8 cellular contexts compared by ENCODE assay signal in the genomic region with DNA sequence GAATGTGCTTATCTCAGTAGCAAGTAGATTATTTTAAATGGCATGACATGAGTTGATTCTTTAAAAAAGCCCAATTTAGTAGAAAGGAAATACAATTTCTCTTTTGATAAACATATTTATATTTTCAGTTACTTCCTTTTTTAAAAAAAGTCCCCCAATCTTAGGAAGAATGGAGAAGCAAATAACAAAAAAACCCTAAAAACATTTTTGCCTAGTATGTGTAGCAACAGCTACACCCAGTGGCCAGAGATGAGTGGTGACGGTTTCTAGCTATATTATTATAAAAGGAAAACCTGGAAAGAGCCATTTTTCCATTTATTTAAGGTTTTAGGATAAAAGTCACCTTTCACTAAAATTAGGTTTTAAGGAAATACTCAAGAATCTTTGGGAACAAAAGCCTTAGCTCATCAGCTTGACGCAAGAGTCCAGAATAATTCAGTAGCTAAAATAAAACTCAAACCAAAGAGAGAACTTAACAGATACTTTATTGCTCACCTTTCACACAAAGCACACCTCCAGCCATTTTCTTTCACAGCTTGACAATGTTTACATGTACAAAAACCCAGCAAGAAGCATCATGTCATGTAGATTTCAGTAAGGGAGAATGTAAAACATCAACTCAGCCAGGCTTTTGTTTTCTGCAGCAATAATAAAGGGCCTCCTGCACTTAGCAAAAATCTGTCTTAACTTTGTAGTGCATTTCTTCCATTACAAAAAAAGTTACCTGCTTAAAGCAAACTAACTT. TPM values are rescaled to one million over a fixed set of nuclear protein-coding genes. Genes with fewer than 3 reads are reported as not detected.
DNase-seq lines count a peak whose midpoint lies in the region; ATAC-seq and TF ChIP-seq lines count a peak whose summit lies in the region.

No MANE protein-coding gene starts in this region.

- peak; percentile 54 for ATAC-seq in left colon

- H3K27ac Mint-ChIP-seq in activated naive CD4-positive, alpha-beta T cell treated with anti-CD3 and anti-CD28 coated beads for 36 hours: no peak overlapping the region

- H3K36me3 ChIP-seq in HEK293 (ENCODE audit: control insufficient read depth in 2 of 2, insufficient read depth in 1 of 2, low read length in 2 of 2) (peaks cover 25 to 44% of the 10 kb centered on the region in 2 experiments; a peak in 2 of 3 replicates), breast epithelium (peaks cover 4% of the 10 kb centered on the region), uterus (no peaks in the 10 kb centered on the region)

- H3K4me3 Mint-ChIP-seq in activated naive CD4-positive, alpha-beta T cell treated with anti-CD3 and anti-CD28 coated beads for 36 hours: no peak overlapping the region

- H3K27me3 ChIP-seq in breast epithelium (no peaks in the 10 kb centered on the region), uterus (no peaks in the 10 kb centered on the region)

- no peak for TF ChIP-seq POLR2A in breast epithelium (IDR thresholded peaks at IDR 0.05)
- TF ChIP-seq POLR2A in uterus (IDR thresholded peaks at IDR 0.05): no peak

- peaks cover 10% of the 10 kb centered on the region for H3K4me1 Mint-ChIP-seq in activated naive CD4-positive, alpha-beta T cell treated with anti-CD3 and anti-CD28 coated beads for 36 hours (ENCODE audit: low read depth)

- H3K4me1 ChIP-seq in HEK293 (ENCODE audit: control insufficient read depth, insufficient read depth, low read length) (no peaks in the 10 kb centered on the region), breast epithelium (no peaks in the 10 kb centered on the region), uterus (no peaks in the 10 kb centered on the region)

- H3K9me3 Mint-ChIP-seq in activated naive CD4-positive, alpha-beta T cell treated with anti-CD3 and anti-CD28 coated beads for 36 hours: no peaks in the 10 kb centered on the region

- H3K9me3 ChIP-seq in HEK293 (ENCODE audit: control insufficient read depth, insufficient read depth, low read depth, low read length) (no peaks in the 10 kb centered on the region), breast epithelium (no peaks in the 10 kb centered on the region), uterus (no peaks in the 10 kb centered on the region)

- H3K27me3 Mint-ChIP-seq in activated naive CD4-positive, alpha-beta T cell treated with anti-CD3 and anti-CD28 coated beads for 36 hours (ENCODE audit: low read depth): no peaks in the 10 kb centered on the region

- H3K4me3 ChIP-seq in HEK293 (ENCODE audit: low read depth, low read length) (no peak overlapping the region), breast epithelium (no peak overlapping the region), uterus (no peak overlapping the region)

- DNase-seq in activated naive CD4-positive, alpha-beta T cell treated with anti-CD3 and anti-CD28 coated beads for 36 hours: peak; percentile 37
- DNase-seq in activated naive CD4-positive, alpha-beta T cell treated with anti-CD3 and anti-CD28 coated beads, Interleukin-2, amount 50 U/mL, for 16 hours: no peak
- DNase-seq in NCI-H69 (lab: John Stamatoyannopoulos, UW) (peak; percentile 14), breast epithelium (ENCODE audit: low spot score in 2 of 2) (no peak), left colon (peak in 1 of 2 donors; percentile 25), uterus (no peak), NCI-H526 treated with DMSO at 0.1 percent for 48 hours (lab: John Stamatoyannopoulos, UW) (no peak)

- peaks cover 16% of the 10 kb centered on the region for H3K36me3 Mint-ChIP-seq in activated naive CD4-positive, alpha-beta T cell treated with anti-CD3 and anti-CD28 coated beads for 36 hours (ENCODE audit: low read depth)

- CTCF ChIA-PET in activated naive CD4-positive, alpha-beta T cell treated with anti-CD3 and anti-CD28 coated beads for 36 hours (lab: Charles Lee): interaction anchor here (0.6 to 3.1 kb wide), 21 partner anchors 9 to 550 kb away, joined by 3 to 19 read pairs (median 4); a partner anchor contains a TSS
- CTCF ChIA-PET in HEK293 (lab: Yijun Ruan, JAX): interaction anchor here (0.5 to 2.5 kb wide), 41 partner anchors 8 to 1013 kb away, joined by 3 to 21 read pairs (median 4); a partner anchor contains a TSS

- POLR2A ChIA-PET in HEK293 (lab: Yijun Ruan, JAX): interaction anchor here (0.7 to 0.8 kb wide), 2 partner anchors 16 to 108 kb away, joined by 3 to 4 read pairs; a partner anchor contains a TSS

- TF ChIP-seq CTCF in HEK293 (tag by site-specific recombination; IDR thresholded peaks at IDR 0.05) (peak; percentile 31; the same call in 1 of the 2 replicates), breast epithelium (IDR thresholded peaks at IDR 0.05) (peak; percentile 38 to 81 (median 74)), uterus (IDR thresholded peaks at IDR 0.05) (peak; percentile 81 to 86 (median 84))

- intact Hi-C loops in activated naive CD4-positive, alpha-beta T cell treated with anti-CD3 and anti-CD28 coated beads for 36 hours (cut with micrococcal nuclease): loop anchor here (1.0 to 10.0 kb wide), 7 partner anchors 108 to 1031 kb away; a partner anchor contains a TSS
- intact Hi-C loops in breast epithelium (cut with DNase I; ENCODE audit: low total_unique reads) (no loop called here), left colon (cut with DNase I, micrococcal nuclease) (loop anchor here in 1 of 2 donors (10.0 kb wide), 1 partner anchor 809 kb away; no protein-coding TSS in a partner anchor), uterus (cut with DNase I; ENCODE audit: low total_unique reads) (loop anchor here (10.0 kb wide), 1 partner anchor 549 kb away; no protein-coding TSS in a partner anchor)

- H3K27ac ChIP-seq in HEK293 (ENCODE audit: extremely low read depth, low read depth, low read length) (no peak overlapping the region), breast epithelium (no peak overlapping the region), uterus (peak overlapping the region in 1 of 2 donors; percentile 25)

TF ChIP-seq in HEK293, 187 proteins besides CTCF, POLR2A, EP300 and RAD21 (continues in another document):
- TF ChIP-seq ZSCAN23 (tag by site-specific recombination; IDR thresholded peaks at IDR 0.05) (no peak), ZNF629 (tag by site-specific recombination; IDR thresholded peaks at IDR 0.05) (no peak), ZNF843 (tag by site-specific recombination; IDR thresholded peaks at IDR 0.05) (no peak), ZNF175 (tag by site-specific recombination; IDR thresholded peaks at IDR 0.05) (no peak), ZNF654 (tag by site-specific recombination; IDR thresholded peaks at IDR 0.05; ENCODE audit: low read depth) (peak; percentile 79)
- TF ChIP-seq, protein P1, sequence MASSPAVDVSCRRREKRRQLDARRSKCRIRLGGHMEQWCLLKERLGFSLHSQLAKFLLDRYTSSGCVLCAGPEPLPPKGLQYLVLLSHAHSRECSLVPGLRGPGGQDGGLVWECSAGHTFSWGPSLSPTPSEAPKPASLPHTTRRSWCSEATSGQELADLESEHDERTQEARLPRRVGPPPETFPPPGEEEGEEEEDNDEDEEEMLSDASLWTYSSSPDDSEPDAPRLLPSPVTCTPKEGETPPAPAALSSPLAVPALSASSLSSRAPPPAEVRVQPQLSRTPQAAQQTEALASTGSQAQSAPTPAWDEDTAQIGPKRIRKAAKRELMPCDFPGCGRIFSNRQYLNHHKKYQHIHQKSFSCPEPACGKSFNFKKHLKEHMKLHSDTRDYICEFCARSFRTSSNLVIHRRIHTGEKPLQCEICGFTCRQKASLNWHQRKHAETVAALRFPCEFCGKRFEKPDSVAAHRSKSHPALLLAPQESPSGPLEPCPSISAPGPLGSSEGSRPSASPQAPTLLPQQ (tag by site-specific recombination; IDR thresholded peaks at IDR 0.05): no peak
- TF ChIP-seq, protein P2, sequence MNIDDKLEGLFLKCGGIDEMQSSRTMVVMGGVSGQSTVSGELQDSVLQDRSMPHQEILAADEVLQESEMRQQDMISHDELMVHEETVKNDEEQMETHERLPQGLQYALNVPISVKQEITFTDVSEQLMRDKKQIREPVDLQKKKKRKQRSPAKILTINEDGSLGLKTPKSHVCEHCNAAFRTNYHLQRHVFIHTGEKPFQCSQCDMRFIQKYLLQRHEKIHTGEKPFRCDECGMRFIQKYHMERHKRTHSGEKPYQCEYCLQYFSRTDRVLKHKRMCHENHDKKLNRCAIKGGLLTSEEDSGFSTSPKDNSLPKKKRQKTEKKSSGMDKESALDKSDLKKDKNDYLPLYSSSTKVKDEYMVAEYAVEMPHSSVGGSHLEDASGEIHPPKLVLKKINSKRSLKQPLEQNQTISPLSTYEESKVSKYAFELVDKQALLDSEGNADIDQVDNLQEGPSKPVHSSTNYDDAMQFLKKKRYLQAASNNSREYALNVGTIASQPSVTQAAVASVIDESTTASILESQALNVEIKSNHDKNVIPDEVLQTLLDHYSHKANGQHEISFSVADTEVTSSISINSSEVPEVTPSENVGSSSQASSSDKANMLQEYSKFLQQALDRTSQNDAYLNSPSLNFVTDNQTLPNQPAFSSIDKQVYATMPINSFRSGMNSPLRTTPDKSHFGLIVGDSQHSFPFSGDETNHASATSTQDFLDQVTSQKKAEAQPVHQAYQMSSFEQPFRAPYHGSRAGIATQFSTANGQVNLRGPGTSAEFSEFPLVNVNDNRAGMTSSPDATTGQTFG (tag by site-specific recombination; IDR thresholded peaks at IDR 0.05; ENCODE audit: borderline replicate concordance): no peak
- TF ChIP-seq, protein P3, sequence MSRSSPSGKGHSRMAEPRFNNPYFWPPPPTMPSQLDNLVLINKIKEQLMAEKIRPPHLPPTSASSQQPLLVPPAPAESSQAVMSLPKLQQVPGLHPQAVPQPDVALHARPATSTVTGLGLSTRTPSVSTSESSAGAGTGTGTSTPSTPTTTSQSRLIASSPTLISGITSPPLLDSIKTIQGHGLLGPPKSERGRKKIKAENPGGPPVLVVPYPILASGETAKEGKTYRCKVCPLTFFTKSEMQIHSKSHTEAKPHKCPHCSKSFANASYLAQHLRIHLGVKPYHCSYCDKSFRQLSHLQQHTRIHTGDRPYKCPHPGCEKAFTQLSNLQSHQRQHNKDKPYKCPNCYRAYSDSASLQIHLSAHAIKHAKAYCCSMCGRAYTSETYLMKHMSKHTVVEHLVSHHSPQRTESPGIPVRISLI (tag by site-specific recombination; IDR thresholded peaks at IDR 0.05): 0 out of 2 replicates have a peak, but pooled peaks have one; percentile 50
- TF ChIP-seq, protein P4, sequence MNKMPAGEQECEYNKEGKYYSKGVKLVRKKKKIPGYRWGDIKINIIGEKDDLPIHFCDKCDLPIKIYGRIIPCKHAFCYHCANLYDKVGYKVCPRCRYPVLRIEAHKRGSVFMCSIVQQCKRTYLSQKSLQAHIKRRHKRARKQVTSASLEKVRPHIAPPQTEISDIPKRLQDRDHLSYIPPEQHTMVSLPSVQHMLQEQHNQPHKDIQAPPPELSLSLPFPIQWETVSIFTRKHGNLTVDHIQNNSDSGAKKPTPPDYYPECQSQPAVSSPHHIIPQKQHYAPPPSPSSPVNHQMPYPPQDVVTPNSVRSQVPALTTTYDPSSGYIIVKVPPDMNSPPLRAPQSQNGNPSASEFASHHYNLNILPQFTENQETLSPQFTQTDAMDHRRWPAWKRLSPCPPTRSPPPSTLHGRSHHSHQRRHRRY (tag by site-specific recombination; IDR thresholded peaks at IDR 0.05): no peak

RNA-seq across cellular contexts. Expression of a gene that starts 15.7 kb away (rescaled TPM):
- total RNA-seq in activated naive CD4-positive, alpha-beta T cell treated with anti-CD3 and anti-CD28 coated beads for 36 hours: 10 to 100 TPM; 45.4 to 46.1 TPM
- total RNA-seq in breast epithelium (100 to 1,000 TPM in 1 of 3 donors, 10 to 100 TPM in 2; 21.7 to 117 (median 31.8) TPM), left colon (10 to 100 TPM; 28.6 to 38.0 TPM), uterus (1,000 to 10,000 TPM in 1 of 4 donors, 100 to 1,000 TPM in 1, 10 to 100 TPM in 2; 19.7 to 2,496 (median 73.0) TPM)

Comparison
In these comparisons a context has a peak if more than half of its experiments do, and no peak if none do; other contexts are left out.
1. DNase-seq: peak in activated naive CD4-positive, alpha-beta T cell treated with anti-CD3 and anti-CD28 coated beads for 36 hours (single experiment) and NCI-H69 (single experiment); none in activated naive CD4-positive, alpha-beta T cell treated with anti-CD3 and anti-CD28 coated beads, Interleukin-2, amount 50 U/mL, for 16 hours (single experiment), breast epithelium (0 of 2), uterus (0 of 2) and NCI-H526 treated with DMSO at 0.1 percent for 48 hours (single experiment).
2. CTCF ChIP-seq: peak in every context shown above with its lines; median percentile 84 in uterus; 74 in breast epithelium; 31 in HEK293.